23 cellular contexts compared by ENCODE assay signal in genomic region chrX:28589048-28589447, GRCh38. TPM values are rescaled to one million over a fixed set of nuclear protein-coding genes. Genes with fewer than 3 reads are reported as not detected.
DNase-seq lines count a peak whose midpoint lies in the region; ATAC-seq and TF ChIP-seq lines count a peak whose summit lies in the region.
"Had no signal": no experiment of that assay in that cellular context is flagged by ENCODE, and none has a peak within 500 bp of the region (broad histone marks: within the 10 kb centered on the region; RNA-seq: fewer than 3 reads in every experiment).

No MANE protein-coding gene starts in this region.

- TF ChIP-seq POLR2A in HCT116 (IDR thresholded peaks at IDR 0.05; ENCODE audit: borderline replicate concordance, extremely low read depth, insufficient read depth, insufficient read length): no peak
- TF ChIP-seq POLR2A in sigmoid colon (IDR thresholded peaks at IDR 0.05): no peak

- RAD21 ChIA-PET in HCT116 (lab: Charles Lee; ENCODE audit: low non-redundant PET in 1 of 2, low total read pairs in 2 of 2, uncharacterized antibody in 2 of 2, unreplicated experiment in 2 of 2): no interaction called here

- DNase-seq in HCT116 (ENCODE audit: low read depth, low spot score): no peak
- no peak for DNase-seq in astrocyte of the cerebellum (ENCODE audit: low read depth)
- no peak for DNase-seq in left ventricle myocardium inferior
- DNase-seq in sigmoid colon: no peak
- DNase-seq in activated naive CD4-positive, alpha-beta T cell treated with anti-CD3 and anti-CD28 coated beads, Interleukin-2, amount 50 U/mL, for 72 hours (ENCODE audit: low spot score in 2 of 2): no peak
- no peak for DNase-seq in left lobe of liver (ENCODE audit: low spot score)
- DNase-seq: activated B cell treated with CpG ODN at 0.5 μM for 24 hours; activated CD8-positive, alpha-beta T cell treated with anti-CD3 and anti-CD28 coated beads, Interleukin-2, amount 10 ng/mL, durations not matched to agents 7 days and 5 days; activated naive CD8-positive, alpha-beta T cell treated with anti-CD3 and anti-CD28 coated beads, Interleukin-2, amount 10 ng/mL, durations not matched to agents 7 days and 5 days; BE2C; Calu3; colonic mucosa; NCI-H1930; SHP77 treated with DMSO at 0.1 percent for 48 hours; stimulated activated CD4-positive, alpha-beta T cell treated with anti-CD3 and anti-CD28 coated beads, Interleukin-1b, Interleukin-23, amount 100 ng/mL, for 48 hours had no signal

- intact Hi-C loops in HCT116 (cut with micrococcal nuclease): loop anchor here (10.0 kb wide), 1 partner anchor 664 kb away; no protein-coding TSS in a partner anchor
- intact Hi-C loops in left ventricle myocardium inferior (cut with micrococcal nuclease): loop anchor here (10.0 kb wide), 1 partner anchor 456 kb away; no protein-coding TSS in a partner anchor
- intact Hi-C loops in sigmoid colon (cut with DNase I): loop anchor here (5.0 kb wide), 1 partner anchor 503 kb away; no protein-coding TSS in a partner anchor

- H3K9me3 ChIP-seq in HCT116 (ENCODE audit: control insufficient read depth in 1 of 2, insufficient read depth in 1 of 2, low read depth in 1 of 2, low read length in 2 of 2) (no peaks in the 10 kb centered on the region), left ventricle myocardium inferior (replicated peaks) (no peaks in the 10 kb centered on the region), sigmoid colon (no peaks in the 10 kb centered on the region)
- H3K9me3 ChIP-seq: BE2C, colonic mucosa had no signal

- H3K27me3 ChIP-seq in HCT116 (ENCODE audit: insufficient read depth, low read length) (no peaks in the 10 kb centered on the region), left ventricle myocardium inferior (ENCODE audit: low read depth) (no peaks in the 10 kb centered on the region), sigmoid colon (no peaks in the 10 kb centered on the region)
- H3K27me3 ChIP-seq: BE2C, colonic mucosa had no signal

- H3K27ac ChIP-seq in HCT116 (ENCODE audit: low read depth, low read length) (peak overlapping the region; percentile 87), left ventricle myocardium inferior (replicated peaks) (peak overlapping the region; percentile 70), sigmoid colon (peak overlapping the region in 2 of 4 donors; percentile 27 to 31)
- H3K27ac ChIP-seq: colonic mucosa, epithelial cell of prostate had no signal

- in situ Hi-C loops in astrocyte of the cerebellum (cut with HindIII; ENCODE audit: low sequenced_read_pairs): no loop called here

- H3K36me3 Mint-ChIP-seq in activated naive CD4-positive, alpha-beta T cell treated with anti-CD3 and anti-CD28 coated beads, Interleukin-2, amount 50 U/mL, for 72 hours: no peaks in the 10 kb centered on the region
- H3K36me3 Mint-ChIP-seq: activated naive CD8-positive, alpha-beta T cell treated with anti-CD3 and anti-CD28 coated beads, Interleukin-2, amount 10 ng/mL, durations not matched to agents 7 days and 5 days had no signal

- no peak for ATAC-seq in HCT116
- ATAC-seq in GM18519 (IDR thresholded peaks at IDR 0.05; ENCODE audit: low FRiP score, unreplicated experiment): no peak
- ATAC-seq in activated naive CD4-positive, alpha-beta T cell treated with anti-CD3 and anti-CD28 coated beads, Interleukin-2, amount 50 U/mL, for 72 hours: no peak
- ATAC-seq in HG03469 (IDR thresholded peaks at IDR 0.05; ENCODE audit: unreplicated experiment): no peak
- no peak for ATAC-seq in left lobe of liver
- ATAC-seq: activated CD8-positive, alpha-beta T cell treated with anti-CD3 and anti-CD28 coated beads, Interleukin-2, amount 10 ng/mL, durations not matched to agents 7 days and 5 days had no signal

- H3K79me2 ChIP-seq in HCT116 (ENCODE audit: insufficient read depth, low read length): peaks cover 67% of the 10 kb centered on the region

- no peaks in the 10 kb centered on the region for H3K9me3 Mint-ChIP-seq in activated naive CD4-positive, alpha-beta T cell treated with anti-CD3 and anti-CD28 coated beads, Interleukin-2, amount 50 U/mL, for 72 hours
- H3K9me3 Mint-ChIP-seq: activated B cell treated with CpG ODN at 0.5 μM for 24 hours; activated naive CD8-positive, alpha-beta T cell treated with anti-CD3 and anti-CD28 coated beads, Interleukin-2, amount 10 ng/mL, durations not matched to agents 7 days and 5 days; activated T-helper 1 cell treated with anti-CD3 and anti-CD28 coated beads, Interleukin-12 subunit alpha, Interleukin-12 subunit beta, Interleukin-2, Interleukin-4 antibody, amounts not matched to agents 30 ng/mL and 10 ng/mL and 1 ng/mL, durations not matched to agents 14 hours and 24 hours and 36 hours had no signal

- no peak for TF ChIP-seq CTCF in HCT116 (IDR thresholded peaks at IDR 0.05 in 2 of 3, conservative IDR thresholded peaks at IDR 0.05 in 1 of 3; ENCODE audit: borderline replicate concordance in 1 of 3, insufficient read depth in 1 of 3, low read depth in 2 of 3, low read length in 2 of 3)
- no peak for TF ChIP-seq CTCF in astrocyte of the cerebellum (IDR thresholded peaks at IDR 0.05; ENCODE audit: low read depth, low read length, missing control alignments)
- no peak for TF ChIP-seq CTCF in left ventricle myocardium inferior (IDR thresholded peaks at IDR 0.05; ENCODE audit: borderline replicate concordance)
- TF ChIP-seq CTCF in sigmoid colon (IDR thresholded peaks at IDR 0.05): no peak

- no peak for TF ChIP-seq EP300 in sigmoid colon (IDR thresholded peaks at IDR 0.05)

- POLR2A ChIA-PET in HCT116 (lab: Charles Lee): no interaction called here

- BruUV-seq in HCT116 (replicated peaks; lab: Mats Ljungman, UMichigan): no TSS peak

- H3K9ac ChIP-seq in HCT116 (ENCODE audit: low read length): peak overlapping the region; percentile 70

- CTCF ChIA-PET in HCT116 (lab: Charles Lee): no interaction called here

- H2AFZ ChIP-seq in HCT116 (ENCODE audit: low read depth, low read length, poor library complexity, severe bottlenecking): no peak overlapping the region

- H3K4me2 ChIP-seq in HCT116 (ENCODE audit: low read length): peak overlapping the region; percentile 81

- 72 to 73% methylated on average over 5 of the region's 5 CpGs for WGBS in sigmoid colon, 2 donors

- H3K36me3 ChIP-seq in HCT116 (ENCODE audit: control insufficient read depth in 1 of 2, insufficient read depth in 2 of 2, low read length in 2 of 2) (no peaks in the 10 kb centered on the region), left ventricle myocardium inferior (no peaks in the 10 kb centered on the region), sigmoid colon (no peaks in the 10 kb centered on the region)
- H3K36me3 ChIP-seq: BE2C, colonic mucosa had no signal

- no peak overlapping the region for H3K27ac Mint-ChIP-seq in activated naive CD4-positive, alpha-beta T cell treated with anti-CD3 and anti-CD28 coated beads, Interleukin-2, amount 50 U/mL, for 72 hours
- H3K27ac Mint-ChIP-seq: activated B cell treated with CpG ODN at 0.5 μM for 24 hours; activated CD8-positive, alpha-beta T cell treated with anti-CD3 and anti-CD28 coated beads, Interleukin-2, amount 10 ng/mL, durations not matched to agents 7 days and 5 days; activated naive CD8-positive, alpha-beta T cell treated with anti-CD3 and anti-CD28 coated beads, Interleukin-2, amount 10 ng/mL, durations not matched to agents 7 days and 5 days; activated T-helper 1 cell treated with anti-CD3 and anti-CD28 coated beads, Interleukin-12 subunit alpha, Interleukin-12 subunit beta, Interleukin-2, Interleukin-4 antibody, amounts not matched to agents 30 ng/mL and 10 ng/mL and 1 ng/mL, durations not matched to agents 14 hours and 24 hours and 36 hours had no signal

- H3K4me3 ChIP-seq in HCT116 (replicated peaks in 1 of 2; ENCODE audit: low read depth in 1 of 2, low read length in 2 of 2): peak overlapping the region; percentile 56 to 70
- H3K4me3 ChIP-seq in astrocyte of the cerebellum (ENCODE audit: low read depth, low read length): peak overlapping the region; percentile 41
- peak overlapping the region; percentile 66 for H3K4me3 ChIP-seq in left ventricle myocardium inferior
- H3K4me3 ChIP-seq in sigmoid colon: peak overlapping the region; percentile 1 to 45 (median 40)
- H3K4me3 ChIP-seq: colonic mucosa had no signal

- no peak for TF ChIP-seq RAD21 in HCT116 (IDR thresholded peaks at IDR 0.05; ENCODE audit: low read depth)

- H3K4me1 ChIP-seq in HCT116 (ENCODE audit: control insufficient read depth in 1 of 2, insufficient read depth in 2 of 2, low read length in 2 of 2) (peaks cover 21 to 63% of the 10 kb centered on the region in 2 experiments), left ventricle myocardium inferior (peaks cover 5% of the 10 kb centered on the region), sigmoid colon (no peaks in the 10 kb centered on the region)
- H3K4me1 ChIP-seq: BE2C, colonic mucosa had no signal

- H4K20me1 ChIP-seq in HCT116 (ENCODE audit: insufficient read depth): no peaks in the 10 kb centered on the region

- H3K9me2 ChIP-seq in HCT116 (ENCODE audit: insufficient read depth): no peaks in the 10 kb centered on the region

TF ChIP-seq in HCT116, 20 proteins besides CTCF, POLR2A, EP300 and RAD21:
- TF ChIP-seq ATF3 (IDR thresholded peaks at IDR 0.05) (no peak), FOSL1 (IDR thresholded peaks at IDR 0.05; ENCODE audit: low read depth) (no peak), JUND (IDR thresholded peaks at IDR 0.05) (no peak), SIN3A (IDR thresholded peaks at IDR 0.05; ENCODE audit: low read depth) (no peak), EZH2phosphoT487 (IDR thresholded peaks at IDR 0.05; ENCODE audit: borderline replicate concordance) (no peak), CEBPB (IDR thresholded peaks at IDR 0.05; ENCODE audit: low read depth) (0 out of 2 replicates have a peak, but pooled peaks have one; percentile 16), POLR2AphosphoS5 (IDR thresholded peaks at IDR 0.05; ENCODE audit: low read depth, low read length) (no peak), TCF7L2 (IDR thresholded peaks at IDR 0.05; ENCODE audit: borderline replicate concordance, extremely low read depth, insufficient read depth, insufficient read length) (no peak), MAX (IDR thresholded peaks at IDR 0.05) (0 out of 2 replicates have a peak, but pooled peaks have one; percentile 7)

RNA-seq across cellular contexts. Expression of gene IL1RAPL1, which starts 1.8 kb away (rescaled TPM):
- 2.8 TPM for total RNA-seq in HCT116 (2021; ENCODE audit: unreplicated experiment)
- 0.42 and 0.45 TPM in 2 replicates for polyA plus RNA-seq in HCT116 (2012)
- 1.9 TPM for total RNA-seq in left ventricle myocardium inferior
- total RNA-seq in sigmoid colon: 1 to 10 TPM in 3 of 4 donors, under 1 TPM in 1; 0.81 to 2.5 (median 1.6) TPM
- polyA plus RNA-seq in sigmoid colon: under 1 TPM in 1 of 3 donors, not detected in 2; 0.07 TPM
- not detected for total RNA-seq in activated naive CD4-positive, alpha-beta T cell treated with anti-CD3 and anti-CD28 coated beads, Interleukin-2, amount 50 U/mL, for 72 hours
- not detected for total RNA-seq in left lobe of liver
- total RNA-seq: activated B cell treated with CpG ODN at 0.5 μM for 24 hours; activated CD8-positive, alpha-beta T cell treated with anti-CD3 and anti-CD28 coated beads, Interleukin-2, amount 10 ng/mL, durations not matched to agents 7 days and 5 days; activated naive CD8-positive, alpha-beta T cell treated with anti-CD3 and anti-CD28 coated beads, Interleukin-2, amount 10 ng/mL, durations not matched to agents 7 days and 5 days; activated T-helper 1 cell treated with anti-CD3 and anti-CD28 coated beads, Interleukin-12 subunit alpha, Interleukin-12 subunit beta, Interleukin-2, Interleukin-4 antibody, amounts not matched to agents 30 ng/mL and 10 ng/mL and 1 ng/mL, durations not matched to agents 14 hours and 24 hours and 36 hours; Calu3; G401; mesenteric fat pad; NCI-H460; T-helper 1 cell treated with Interleukin-12 subunit alpha and Interleukin-12 subunit beta and Interleukin-4 antibody, amounts not matched to agents 30 ng/mL and 1 ng/mL, for 36 hours had no signal
